ENCODE assay signal across 1 cellular context in genomic region chr7:5429253-5429856, GRCh38.
TF ChIP-seq lines count a peak whose summit lies in the region.

No MANE protein-coding gene starts in this region.

TF ChIP-seq in H1, 55 proteins besides CTCF, POLR2A, EP300 and RAD21 (continued from another document):
- TF ChIP-seq TCF12 (IDR thresholded peaks at IDR 0.05; ENCODE audit: low read depth, low read length) (no peak), JUN (IDR thresholded peaks at IDR 0.05; ENCODE audit: low read depth, low read length) (no peak), E2F6 (IDR thresholded peaks at IDR 0.05) (peak; percentile 88), NRF1 (IDR thresholded peaks at IDR 0.05; ENCODE audit: low read depth, low read length) (no peak), ATF2 (IDR thresholded peaks at IDR 0.05; ENCODE audit: low read length) (no peak), JUND (IDR thresholded peaks at IDR 0.05; ENCODE audit: low read length) (no peak), ZNF274 (IDR thresholded peaks at IDR 0.05; ENCODE audit: borderline replicate concordance, extremely low read depth, low read length) (no peak), PHF8 (conservative IDR thresholded peaks at IDR 0.05; ENCODE audit: low read depth, low read length) (no peak), KDM4A (IDR thresholded peaks at IDR 0.05; ENCODE audit: low read depth, low read length, severe bottlenecking) (peak; percentile 2)
